Comparison of ENCODE assay signal across 1 cellular context in genomic region chrX:120456973-120457372, GRCh38.
TF ChIP-seq lines count a peak whose summit lies in the region.

No MANE protein-coding gene starts in this region.

TF ChIP-seq in HEK293, 187 proteins besides CTCF, POLR2A, EP300 and RAD21 (continued from another document):
- TF ChIP-seq TSHZ1 (tag by site-specific recombination; IDR thresholded peaks at IDR 0.05; ENCODE audit: borderline replicate concordance) (0 out of 2 replicates have a peak, but pooled peaks have one; percentile 12), PRDM6 (tag by site-specific recombination; IDR thresholded peaks at IDR 0.05) (peak; percentile 96), ZSCAN23 (tag by site-specific recombination; IDR thresholded peaks at IDR 0.05) (no peak)
TF ChIP-seq in HEK293: peak in this region for 13.
